1 cellular context compared by ENCODE assay signal in genomic region chr6:11964101-11964500, GRCh38.
TF ChIP-seq lines count a peak whose summit lies in the region.

No MANE protein-coding gene starts in this region.

TF ChIP-seq in K562, 482 proteins besides CTCF, POLR2A, EP300 and RAD21 (continues in another document):
- TF ChIP-seq CHD2 (IDR thresholded peaks at IDR 0.05; ENCODE audit: low read depth, low read length) (no peak), FOS (IDR thresholded peaks at IDR 0.05; ENCODE audit: extremely low read depth, insufficient read length) (no peak), ARID3B (CRISPR knock-in tag; IDR thresholded peaks at IDR 0.05; ENCODE audit: borderline replicate concordance) (no peak), PHF21A (IDR thresholded peaks at IDR 0.05; ENCODE audit: borderline replicate concordance, low read depth) (no peak), ZNF174 (CRISPR knock-in tag; IDR thresholded peaks at IDR 0.05) (no peak), KAT7 (CRISPR knock-in tag; IDR thresholded peaks at IDR 0.05; ENCODE audit: borderline replicate concordance) (no peak), ZNF764 (CRISPR knock-in tag; IDR thresholded peaks at IDR 0.05; ENCODE audit: low read depth) (no peak), GABPB1 (CRISPR knock-in tag; IDR thresholded peaks at IDR 0.05) (no peak), ZNF146 (CRISPR knock-in tag; IDR thresholded peaks at IDR 0.05; ENCODE audit: unreplicated experiment) (no peak), TSC22D4 (tag; IDR thresholded peaks at IDR 0.05) (no peak), ZNF609 (CRISPR knock-in tag; IDR thresholded peaks at IDR 0.05; ENCODE audit: borderline replicate concordance) (no peak), XRCC4 (IDR thresholded peaks at IDR 0.05; ENCODE audit: extremely low read depth, insufficient read depth, insufficient read length) (no peak), ZNF696 (CRISPR knock-in tag; conservative IDR thresholded peaks at IDR 0.05) (no peak), ZHX1 (conservative IDR thresholded peaks at IDR 0.05; ENCODE audit: low read length) (no peak), TAF7 (tag; IDR thresholded peaks at IDR 0.05) (no peak), DNMT1 (IDR thresholded peaks at IDR 0.05) (no peak), JUNB (CRISPR knock-in tag; conservative IDR thresholded peaks at IDR 0.05) (no peak), YBX1 (IDR thresholded peaks at IDR 0.05) (no peak), TBL1XR1 (IDR thresholded peaks at IDR 0.05; ENCODE audit: low read length in 2 of 2) (no peak), ZKSCAN3 (CRISPR knock-in tag; IDR thresholded peaks at IDR 0.05) (no peak), SMAD1 (IDR thresholded peaks at IDR 0.05; ENCODE audit: low read depth, low read length, partially characterized antibody) (no peak), ZNF551 (CRISPR knock-in tag; IDR thresholded peaks at IDR 0.05) (no peak), MYBL2 (IDR thresholded peaks at IDR 0.05; ENCODE audit: low read depth) (no peak), MYBL2 (CRISPR knock-in tag; IDR thresholded peaks at IDR 0.05; ENCODE audit: borderline replicate concordance) (no peak), JUN (IDR thresholded peaks at IDR 0.05; ENCODE audit: borderline replicate concordance, low read depth, low read length) (no peak), JUN (CRISPR knock-in tag; IDR thresholded peaks at IDR 0.05; ENCODE audit: borderline replicate concordance) (no peak), ZNF407 (IDR thresholded peaks at IDR 0.05; ENCODE audit: low read depth) (no peak), DLX4 (CRISPR knock-in tag; IDR thresholded peaks at IDR 0.05) (no peak), EP400 (IDR thresholded peaks at IDR 0.05) (no peak; the same call in 1 of the 2 replicates), ZC3H4 (CRISPR knock-in tag; IDR thresholded peaks at IDR 0.05; ENCODE audit: borderline replicate concordance) (no peak), RHOXF2B (CRISPR knock-in tag; conservative IDR thresholded peaks at IDR 0.05) (no peak), FOXK2 (conservative IDR thresholded peaks at IDR 0.05 in 1 of 2, IDR thresholded peaks at IDR 0.05 in 1 of 2; ENCODE audit: low read depth in 2 of 2) (no peak), TCF3 (CRISPR knock-in tag; IDR thresholded peaks at IDR 0.05) (no peak), ZNF24 (IDR thresholded peaks at IDR 0.05) (no peak), MIER1 (IDR thresholded peaks at IDR 0.05; ENCODE audit: low read depth) (no peak), ZBTB43 (CRISPR knock-in tag; IDR thresholded peaks at IDR 0.05) (no peak), TRIM24 (IDR thresholded peaks at IDR 0.05) (peak; percentile 79), ZNF655 (CRISPR knock-in tag; IDR thresholded peaks at IDR 0.05) (no peak), NCOR1 (IDR thresholded peaks at IDR 0.05) (no peak), SMARCE1 (IDR thresholded peaks at IDR 0.05) (no peak), SNAPC5 (CRISPR knock-in tag; IDR thresholded peaks at IDR 0.05) (no peak), ZNF75A (CRISPR knock-in tag; IDR thresholded peaks at IDR 0.05) (no peak)
